ENCODE assay signal across 11 cellular contexts in the genomic region with DNA sequence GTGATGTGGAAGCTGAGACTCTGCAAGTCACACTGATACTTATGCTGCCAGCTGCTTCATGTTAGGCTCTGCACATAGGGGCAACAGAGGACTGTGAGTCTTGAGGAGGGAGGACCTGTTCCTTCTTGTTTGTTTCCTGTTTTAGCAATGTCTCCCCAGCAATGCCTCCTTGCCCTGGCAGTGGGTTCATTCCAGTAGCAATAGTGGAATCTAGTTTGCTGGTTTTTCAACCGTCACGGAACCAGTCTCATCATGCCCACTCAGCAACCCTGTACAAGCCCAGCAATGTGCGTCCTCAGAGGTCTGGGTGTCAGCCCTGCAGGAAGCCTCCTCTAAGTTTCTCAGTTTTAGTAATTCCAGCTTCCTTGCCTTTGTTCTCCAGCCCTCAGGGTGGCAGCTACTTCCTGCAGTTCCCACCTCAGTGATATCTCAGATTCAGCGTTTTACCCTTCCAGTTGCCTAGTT. TPM values are rescaled to one million over a fixed set of nuclear protein-coding genes. Genes with fewer than 3 reads are reported as not detected.
A peak's percentile ranks its signal among the peaks of the same experiment; 100 is the strongest.
DNase-seq lines count a peak whose midpoint lies in the region; ATAC-seq and TF ChIP-seq lines count a peak whose summit lies in the region.
"Had no signal": no experiment of that assay in that cellular context is flagged by ENCODE, and none has a peak within 500 bp of the region (broad histone marks: within the 10 kb centered on the region; RNA-seq: fewer than 3 reads in every experiment).

No MANE protein-coding gene starts in this region.

- POLR2A ChIA-PET in IMR-90 (lab: Charles Lee; ENCODE audit: unreplicated experiment), result no interaction called here
- POLR2A ChIA-PET in activated CD4-positive, alpha-beta memory T cell treated with anti-CD3 and anti-CD28 coated beads for 36 hours (lab: Charles Lee), result interaction anchor here (1.5 kb wide), 1 partner anchor 46 kb away, joined by 6 read pairs; no protein-coding TSS in a partner anchor

- no peak overlapping the region for H2AK9ac ChIP-seq in IMR-90 (replicated peaks; ENCODE audit: low read depth, low read length, poor library complexity)

- H3K23ac ChIP-seq in IMR-90 (ENCODE audit: low read depth, low read length), result no peak overlapping the region

- H2BK20ac ChIP-seq in IMR-90 (ENCODE audit: low read depth, low read length), result 0 out of 2 replicates have a peak overlapping the region, but pooled peaks have one; percentile 2

- no peaks in the 10 kb centered on the region for H3K27me3 ChIP-seq in IMR-90 (ENCODE audit: control insufficient read depth, insufficient read depth, low read length)
- no peaks in the 10 kb centered on the region for H3K27me3 ChIP-seq in esophagus (ENCODE audit: control insufficient read depth in 1 of 2, insufficient read depth in 2 of 2, low read length in 2 of 2)
- no peaks in the 10 kb centered on the region for H3K27me3 ChIP-seq in skeletal muscle tissue (ENCODE audit: control insufficient read depth in 3 of 3, insufficient read depth in 3 of 3, low read length in 3 of 3)
- H3K27me3 ChIP-seq: colonic mucosa had no signal

- H3K27me3 Mint-ChIP-seq in activated CD4-positive, alpha-beta memory T cell treated with anti-CD3 and anti-CD28 coated beads for 36 hours, result peaks cover 7% of the 10 kb centered on the region

- no peaks in the 10 kb centered on the region for H3K9me3 Mint-ChIP-seq in activated CD4-positive, alpha-beta memory T cell treated with anti-CD3 and anti-CD28 coated beads for 36 hours
- H3K9me3 Mint-ChIP-seq: naive B cell had no signal

- H3K9me1 ChIP-seq in IMR-90 (ENCODE audit: insufficient read depth, low read length), result peaks cover 29% of the 10 kb centered on the region

- H2BK15ac ChIP-seq in IMR-90 (ENCODE audit: low read depth, low read length), result peak overlapping the region; percentile 90

- no peak for TF ChIP-seq POLR2A in IMR-90 (IDR thresholded peaks at IDR 0.05; ENCODE audit: low read depth, low read length)

- no TSS peak for BruUV-seq in IMR-90 (replicated peaks; lab: Mats Ljungman, UMichigan)

- H3K56ac ChIP-seq in IMR-90 (ENCODE audit: extremely low read depth, insufficient read depth, low read length), result no peak overlapping the region

- intact Hi-C loops in IMR-90 (cut with micrococcal nuclease), result no loop called here
- intact Hi-C loops in activated CD4-positive, alpha-beta memory T cell treated with anti-CD3 and anti-CD28 coated beads for 36 hours (cut with micrococcal nuclease), result loop anchor here (1.0 to 10.0 kb wide), 13 partner anchors 46 to 947 kb away; no protein-coding TSS in a partner anchor

- H2BK120ac ChIP-seq in IMR-90 (ENCODE audit: low read depth, low read length), result peak overlapping the region; percentile 23; the same call in 1 of the 2 replicates

- H3K4me2 ChIP-seq in IMR-90 (ENCODE audit: low read depth, low read length), result no peak overlapping the region

- no peaks in the 10 kb centered on the region for H3K36me3 Mint-ChIP-seq in activated CD4-positive, alpha-beta memory T cell treated with anti-CD3 and anti-CD28 coated beads for 36 hours
- H3K36me3 Mint-ChIP-seq: naive B cell had no signal

- no peak overlapping the region for H3K4me3 Mint-ChIP-seq in activated CD4-positive, alpha-beta memory T cell treated with anti-CD3 and anti-CD28 coated beads for 36 hours
- H3K4me3 Mint-ChIP-seq: naive B cell had no signal

- H3K27ac ChIP-seq in IMR-90 (ENCODE audit: insufficient read depth, low read length) (no peak overlapping the region), esophagus (ENCODE audit: low read depth in 2 of 2, low read length in 1 of 2) (peak overlapping the region; percentile 45 to 84), skeletal muscle tissue (ENCODE audit: low read depth, low read length) (peak overlapping the region; percentile 75)

- TF ChIP-seq CTCF in IMR-90 (conservative IDR thresholded peaks at IDR 0.05; ENCODE audit: low read depth, low read length), result no peak

- DNase-seq in IMR-90, result no peak
- DNase-seq in activated CD4-positive, alpha-beta memory T cell treated with anti-CD3 and anti-CD28 coated beads for 36 hours, result peak; percentile 76
- DNase-seq in activated gamma-delta T cell treated with Interleukin-2 at 50 U/mL for 16 hours, result no peak
- no peak for DNase-seq in NCI-H526 (lab: John Stamatoyannopoulos, UW)
- DNase-seq in NCI-H187 (lab: John Stamatoyannopoulos, UW), result no peak
- DNase-seq: colonic mucosa, DMS79 treated with DMSO at 0.1 percent for 48 hours, naive B cell had no signal

- no peaks in the 10 kb centered on the region for H4K20me1 ChIP-seq in IMR-90 (ENCODE audit: insufficient read depth, low read length)

- peaks cover 59% of the 10 kb centered on the region for H3K4me1 Mint-ChIP-seq in activated CD4-positive, alpha-beta memory T cell treated with anti-CD3 and anti-CD28 coated beads for 36 hours (ENCODE audit: low read depth)
- H3K4me1 Mint-ChIP-seq: naive B cell had no signal

- CTCF ChIA-PET in IMR-90 (lab: Yijun Ruan, JAX), result no interaction called here
- CTCF ChIA-PET in activated CD4-positive, alpha-beta memory T cell treated with anti-CD3 and anti-CD28 coated beads for 36 hours (lab: Charles Lee), result interaction anchor here (0.6 to 2.2 kb wide), 9 partner anchors 11 to 749 kb away, joined by 3 to 18 read pairs (median 3); no protein-coding TSS in a partner anchor

- no CpG with 5 or more reads among the region's 4 CpGs for WGBS in IMR-90 (ENCODE audit: extremely low coverage in 2 of 2, insufficient read length in 1 of 2), 2 experiments
- WGBS in esophagus, 2 donors, result 29 to 35% methylated on average over 4 of the region's 4 CpGs

- ATAC-seq in IMR-90 (ENCODE audit: low read depth), result no peak
- no peak for ATAC-seq in HG03460 (IDR thresholded peaks at IDR 0.05; ENCODE audit: unreplicated experiment)

- no peaks in the 10 kb centered on the region for H3K79me1 ChIP-seq in IMR-90 (ENCODE audit: low read depth in 1 of 2, low read length in 2 of 2)

- 0 out of 2 replicates have a peak overlapping the region, but pooled peaks have one; percentile 1 for H4K91ac ChIP-seq in IMR-90 (ENCODE audit: insufficient read depth, low read depth, low read length)

- H3K9ac ChIP-seq in IMR-90 (ENCODE audit: low read depth, low read length) (no peak overlapping the region), skeletal muscle tissue (ENCODE audit: low read depth in 1 of 3, low read length in 3 of 3) (peak overlapping the region in 2 of 3 donors; percentile 1 to 70)

- H3K4me1 ChIP-seq in IMR-90 (ENCODE audit: control insufficient read depth, insufficient read depth, low read length) (peaks cover 29% of the 10 kb centered on the region), esophagus (ENCODE audit: control insufficient read depth in 2 of 2, insufficient read depth in 2 of 2, low read length in 1 of 2) (peaks cover 4 to 28% of the 10 kb centered on the region in 2 donors), skeletal muscle tissue (ENCODE audit: control insufficient read depth in 3 of 3, insufficient read depth in 3 of 3, low read length in 3 of 3) (peaks cover 50 to 69% (median 61%) of the 10 kb centered on the region in 3 donors)

- H3K4me3 ChIP-seq in IMR-90 (ENCODE audit: insufficient read depth, low read depth, low read length), result no peak overlapping the region
- no peak overlapping the region for H3K4me3 ChIP-seq in esophagus (ENCODE audit: low read depth in 1 of 2, low read length in 2 of 2)
- peak overlapping the region in 1 of 3 donors; percentile 6 for H3K4me3 ChIP-seq in skeletal muscle tissue (ENCODE audit: low read length in 3 of 3)
- H3K4me3 ChIP-seq: colonic mucosa had no signal

- in situ Hi-C loops in IMR-90 (cut with MboI; ENCODE audit: low sequenced_read_pairs), result no loop called here

- no peaks in the 10 kb centered on the region for H3K9me3 ChIP-seq in IMR-90 (ENCODE audit: control insufficient read depth, insufficient read depth, low read length)
- no peaks in the 10 kb centered on the region for H3K9me3 ChIP-seq in esophagus (ENCODE audit: control insufficient read depth in 2 of 2, insufficient read depth in 1 of 2, low read depth in 1 of 2, low read length in 1 of 2)
- no peaks in the 10 kb centered on the region for H3K9me3 ChIP-seq in skeletal muscle tissue (ENCODE audit: control insufficient read depth in 3 of 3, low read length in 3 of 3)
- H3K9me3 ChIP-seq: colonic mucosa had no signal

- H3K36me3 ChIP-seq in IMR-90 (ENCODE audit: control insufficient read depth, insufficient read depth, low read length) (no peaks in the 10 kb centered on the region), esophagus (ENCODE audit: control insufficient read depth in 2 of 2, insufficient read depth in 2 of 2, low read length in 1 of 2) (no peaks in the 10 kb centered on the region), skeletal muscle tissue (ENCODE audit: control insufficient read depth in 3 of 3, insufficient read depth in 3 of 3, low read length in 3 of 3) (no peaks in the 10 kb centered on the region)
- H3K36me3 ChIP-seq: colonic mucosa had no signal

- H2BK5ac ChIP-seq in IMR-90 (ENCODE audit: low read depth, low read length, poor library complexity, severe bottlenecking), result no peak overlapping the region

- H3K14ac ChIP-seq in IMR-90 (replicated peaks; ENCODE audit: low read depth, low read length), result peak overlapping the region; percentile 6

- H4K5ac ChIP-seq in IMR-90 (ENCODE audit: low read depth, low read length), result peak overlapping the region; percentile 1; the same call in 1 of the 2 replicates

- peak overlapping the region; percentile 21; the same call in 1 of the 2 replicates for H2AK5ac ChIP-seq in IMR-90 (ENCODE audit: low read depth, low read length)

- dilution Hi-C loops in IMR-90 (cut with HindIII; ENCODE audit: low sequenced_read_pairs, unreplicated experiment), result no loop called here

- TF ChIP-seq RAD21 in IMR-90 (IDR thresholded peaks at IDR 0.05; ENCODE audit: low read length), result no peak

- peak overlapping the region; percentile 28 for H3K27ac Mint-ChIP-seq in activated CD4-positive, alpha-beta memory T cell treated with anti-CD3 and anti-CD28 coated beads for 36 hours
- H3K27ac Mint-ChIP-seq: naive B cell had no signal

- peak overlapping the region; percentile 29 to 82; a peak in 2 of 4 replicates for H4K8ac ChIP-seq in IMR-90 (ENCODE audit: low read depth in 2 of 2, low read length in 2 of 2)

- H3K18ac ChIP-seq in IMR-90 (ENCODE audit: low read depth, low read length), result peak overlapping the region; percentile 2

- H2AFZ ChIP-seq in IMR-90 (replicated peaks; ENCODE audit: low read length, poor library complexity), result no peak overlapping the region

- H3K4ac ChIP-seq in IMR-90 (ENCODE audit: low read depth, low read length), result peak overlapping the region; percentile 20; the same call in 1 of the 2 replicates

TF ChIP-seq in IMR-90, 13 proteins besides CTCF, POLR2A, EP300 and RAD21 (continues in another document):
- TF ChIP-seq NFE2L2 (IDR thresholded peaks at IDR 0.05; ENCODE audit: low read depth, low read length), result no peak
- TF ChIP-seq CHD1 (IDR thresholded peaks at IDR 0.05; ENCODE audit: low read depth, low read length), result no peak
- TF ChIP-seq RCOR1 (IDR thresholded peaks at IDR 0.05; ENCODE audit: insufficient replicate concordance, low read length), result no peak

RNA-seq across cellular contexts. Expression of gene ITGB6, which starts 20.5 kb away (rescaled TPM):
- total RNA-seq in IMR-90 (2012; rRNA removed), result under 0.01 TPM in 1 of 2 replicates, not detected in the other
- polyA plus RNA-seq in IMR-90 (2012; rRNA removed), result not detected in 2 replicates
- not detected in 2 replicates for polyA plus RNA-seq in IMR-90 (2012; cell fraction: cytosol; rRNA removed)
- polyA plus RNA-seq in IMR-90 (2012; cell fraction: nucleus; rRNA removed; ENCODE audit: low replicate concordance), result 0.02 TPM in 1 of 2 replicates, not detected in the other
- total RNA-seq in activated CD4-positive, alpha-beta memory T cell treated with anti-CD3 and anti-CD28 coated beads for 36 hours, result not detected
- polyA plus RNA-seq in esophagus, result 10 to 100 TPM in 1 of 2 donors, 1 to 10 TPM in 1; 9.1 to 10.6 TPM
- 17.2 TPM for total RNA-seq in skeletal muscle tissue

Comparison
In these comparisons a context has a peak if more than half of its experiments do, and no peak if none do; other contexts are left out.
1. RNA of gene ITGB6, which starts 20.5 kb away (total RNA-seq): 17.2 TPM in skeletal muscle tissue (single experiment); under 0.01 TPM in IMR-90 and not detected in activated CD4-positive, alpha-beta memory T cell treated with anti-CD3 and anti-CD28 coated beads for 36 hours; every median in the first group is over 10 times any median in the second.